Comparison of ENCODE assay signal across 16 cellular contexts in the genomic region with DNA sequence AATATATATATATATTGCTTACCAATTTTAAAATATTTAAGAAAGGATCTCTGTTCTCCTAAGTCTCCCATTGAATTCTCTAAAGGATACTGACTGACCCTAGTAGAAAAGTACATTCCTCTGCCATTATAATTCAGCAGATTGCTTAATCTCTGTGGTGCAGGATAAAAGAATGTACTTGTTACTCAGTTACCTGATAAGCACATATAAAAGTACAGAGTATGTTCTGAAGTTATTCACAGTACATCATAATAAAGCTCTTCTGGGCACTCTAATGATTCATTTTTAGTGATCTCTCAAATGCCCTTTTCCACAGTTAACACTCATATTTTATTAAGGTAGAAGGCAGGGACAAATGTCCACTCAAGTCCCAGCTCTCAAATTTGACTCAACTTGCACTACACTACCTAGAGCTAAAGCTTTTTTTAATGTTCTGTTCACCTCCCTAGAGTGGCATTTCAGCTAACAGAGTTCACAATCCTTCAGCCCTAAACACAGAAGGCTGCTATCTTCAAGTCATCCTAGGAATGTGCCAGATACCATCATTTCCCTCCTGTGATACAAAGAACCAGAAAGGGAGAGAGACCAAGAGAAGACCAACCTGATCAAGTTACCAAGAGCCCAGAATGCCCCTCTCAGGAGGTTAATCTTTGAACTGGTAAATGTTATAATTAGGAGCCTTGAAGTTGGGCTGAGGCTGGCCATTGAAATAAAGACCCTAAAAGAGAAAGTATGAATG. TPM values are rescaled to one million over a fixed set of nuclear protein-coding genes. Genes with fewer than 3 reads are reported as not detected.
DNase-seq lines count a peak whose midpoint lies in the region; ATAC-seq, FAIRE-seq and TF ChIP-seq lines count a peak whose summit lies in the region.
"Had no signal": no experiment of that assay in that cellular context is flagged by ENCODE, and none has a peak within 500 bp of the region (broad histone marks: within the 10 kb centered on the region; RNA-seq: fewer than 3 reads in every experiment).

No MANE protein-coding gene starts in this region.

- ATAC-seq in HG02571 (IDR thresholded peaks at IDR 0.05; ENCODE audit: unreplicated experiment), result no peak
- ATAC-seq: activated CD4-positive, CD25-positive, alpha-beta regulatory T cell treated with anti-CD3 and anti-CD28 coated beads, Interleukin-2, amount 50 U/mL, for 24 hours had no signal

- H3K4me3 ChIP-seq in BJ (ENCODE audit: low read depth, low read length) (no peak overlapping the region), fibroblast of pulmonary artery (replicated peaks; ENCODE audit: low read depth, low read length) (no peak overlapping the region)
- H3K4me3 ChIP-seq: BLaER1, Peyer's patch, tibial artery had no signal

- H3K4me1 Mint-ChIP-seq in mesothelial cell of epicardium, result peaks cover 40% of the 10 kb centered on the region

- peaks cover 11% of the 10 kb centered on the region for H3K36me3 ChIP-seq in BJ (ENCODE audit: control insufficient read depth, insufficient read depth, low read length)
- H3K36me3 ChIP-seq: BLaER1, Peyer's patch had no signal

- no peaks in the 10 kb centered on the region for H3K27me3 ChIP-seq in BJ (ENCODE audit: control insufficient read depth, insufficient read depth, low read length)
- H3K27me3 ChIP-seq: BLaER1, Peyer's patch, tibial artery had no signal

- H3K4me3 Mint-ChIP-seq in mesothelial cell of epicardium, result no peak overlapping the region

- peak overlapping the region; percentile 87 for H3K27ac Mint-ChIP-seq in mesothelial cell of epicardium

- peak; percentile 32 for FAIRE-seq in RCC 7860 (lab: Jason Lieb, UNC)
- FAIRE-seq: keratinocyte had no signal

- POLR2A ChIA-PET in BJ (lab: Charles Lee), result no interaction called here

- CTCF ChIA-PET in BJ (lab: Yijun Ruan, JAX), result no interaction called here

- peaks cover 36% of the 10 kb centered on the region for H3K36me3 Mint-ChIP-seq in mesothelial cell of epicardium

- no peaks in the 10 kb centered on the region for H3K27me3 Mint-ChIP-seq in mesothelial cell of epicardium (ENCODE audit: low read depth)

- TF ChIP-seq CTCF in BJ (IDR thresholded peaks at IDR 0.05; ENCODE audit: insufficient read depth, low read depth, low read length) (no peak), fibroblast of pulmonary artery (IDR thresholded peaks at IDR 0.05; ENCODE audit: low read length, missing control alignments) (no peak), mesothelial cell of epicardium (IDR thresholded peaks at IDR 0.05; ENCODE audit: unreplicated experiment) (no peak)

- H3K9me3 Mint-ChIP-seq in mesothelial cell of epicardium, result peaks cover 9% of the 10 kb centered on the region

- DNase-seq in BJ (ENCODE audit: low read depth) (peak; percentile 19), RCC 7860 (ENCODE audit: low spot score) (no peak), fibroblast of pulmonary artery (ENCODE audit: low read depth) (peak; percentile 84), mesothelial cell of epicardium (ENCODE audit: low spot score in 2 of 2, unreplicated experiment in 2 of 2) (no peak), GM19238 (ENCODE audit: insufficient read length, low spot score) (no peak), putamen (ENCODE audit: low spot score) (no peak), NCI-H1436 treated with DMSO at 0.1 percent for 48 hours (lab: John Stamatoyannopoulos, UW) (no peak)
- DNase-seq: activated naive CD4-positive, alpha-beta T cell; effector CD4-positive, alpha-beta T cell; NCI-H1930; Peyer's patch; tibial artery had no signal

RNA-seq across cellular contexts. Expression of gene MEIS2, which starts 53.3 kb away (rescaled TPM):
- polyA plus RNA-seq in BJ (2011; rRNA removed), result 44.4 and 54.1 TPM in 2 replicates
- 51.6 and 54.6 TPM in 2 replicates for polyA minus RNA-seq in BJ (2011; rRNA and poly(A)+ RNA removed)
- 377 to 397 TPM (median 379 TPM) in 3 replicates for total RNA-seq in mesothelial cell of epicardium

Comparison
In these comparisons a context has a peak if more than half of its experiments do, and no peak if none do; other contexts are left out.
1. DNase-seq: peak in BJ (single experiment) and fibroblast of pulmonary artery (single experiment); none in RCC 7860 (single experiment), mesothelial cell of epicardium (0 of 2), GM19238 (single experiment), putamen (single experiment) and NCI-H1436 treated with DMSO at 0.1 percent for 48 hours (single experiment).